In the genomic region with DNA sequence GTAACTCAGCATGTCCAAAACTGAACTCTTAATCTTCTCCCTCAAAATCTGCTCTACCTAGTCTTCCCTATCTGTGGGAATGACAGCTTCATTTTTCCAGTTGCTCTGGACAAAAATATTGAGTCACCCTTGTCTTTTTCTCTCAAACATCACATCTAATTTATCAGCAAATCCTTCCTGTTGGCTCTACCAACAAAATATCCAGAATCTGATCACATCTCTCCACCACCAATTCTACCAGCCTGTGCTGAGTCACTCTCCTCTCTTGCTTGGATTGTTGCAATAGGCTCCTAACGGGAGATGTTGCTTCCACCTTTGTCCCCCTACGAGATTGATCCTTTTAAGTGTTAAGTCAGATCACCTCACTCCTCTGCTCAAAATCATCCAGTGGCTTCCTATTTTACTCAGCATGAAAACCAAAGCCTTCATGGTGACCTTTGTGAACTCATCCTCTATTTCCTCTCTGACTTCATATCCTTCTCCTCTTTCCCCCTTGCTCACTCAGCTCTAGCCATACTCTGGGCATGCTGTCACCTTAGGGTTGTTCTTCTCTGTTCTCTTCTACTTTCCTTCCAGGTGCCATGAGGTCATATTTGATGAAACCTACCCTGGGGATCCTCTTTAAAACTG, we compare ENCODE assay signal across 12 cellular contexts. TPM values are rescaled to one million over a fixed set of nuclear protein-coding genes. Genes with fewer than 3 reads are reported as not detected.
A peak's percentile ranks its signal among the peaks of the same experiment; 100 is the strongest.
DNase-seq lines count a peak whose midpoint lies in the region; ATAC-seq and TF ChIP-seq lines count a peak whose summit lies in the region.
"Had no signal": no experiment of that assay in that cellular context is flagged by ENCODE, and none has a peak within 500 bp of the region (broad histone marks: within the 10 kb centered on the region; RNA-seq: fewer than 3 reads in every experiment).

No MANE protein-coding gene starts in this region.

- peak; percentile 92 to 94 for ATAC-seq in activated naive CD4-positive, alpha-beta T cell treated with anti-CD3 and anti-CD28 coated beads, Interleukin-2, amount 50 U/mL, for 72 hours
- peak; percentile 50 for ATAC-seq in HG03469 (IDR thresholded peaks at IDR 0.05; ENCODE audit: unreplicated experiment)
- peak; percentile 92 for ATAC-seq in activated T-helper 17 cell treated with anti-CD3 and anti-CD28 coated beads, Interleukin-2, amount 50 U/mL, for 72 hours (replicated peaks)

- H3K4me3 ChIP-seq in smooth muscle cell: no peak overlapping the region
- no peak overlapping the region for H3K4me3 ChIP-seq in dorsolateral prefrontal cortex
- H3K4me3 ChIP-seq: HAP-1 had no signal

- H4K20me1 ChIP-seq in smooth muscle cell (ENCODE audit: low read depth): no peaks in the 10 kb centered on the region

- intact Hi-C loops in dorsolateral prefrontal cortex (cut with DNase I): loop anchor here in 1 of 2 donors (5.0 kb wide), 1 partner anchor 42 kb away; no protein-coding TSS in a partner anchor

- H3K9ac ChIP-seq in smooth muscle cell (ENCODE audit: low read depth): no peak overlapping the region

- no peaks in the 10 kb centered on the region for H3F3A ChIP-seq in smooth muscle cell (ENCODE audit: low read depth)

- peaks cover 5% of the 10 kb centered on the region for H3K4me1 ChIP-seq in smooth muscle cell (ENCODE audit: low read depth)

- peaks cover 9% of the 10 kb centered on the region for H3K4me1 Mint-ChIP-seq in activated T-helper 17 cell treated with anti-CD3 and anti-CD28 coated beads, Interleukin-2, amount 50 U/mL, for 72 hours

- TF ChIP-seq CTCF in smooth muscle cell (IDR thresholded peaks at IDR 0.05; ENCODE audit: borderline replicate concordance, insufficient read depth, poor library complexity, severe bottlenecking) (no peak), dorsolateral prefrontal cortex (IDR thresholded peaks at IDR 0.05 in 54 of 56, conservative IDR thresholded peaks at IDR 0.05 in 2 of 56; ENCODE audit: low read depth in 1 of 56, partially characterized antibody in 56 of 56) (no peak)

- 45% methylated on average over 2 of the region's 2 CpGs for WGBS in smooth muscle cell (ENCODE audit: low lambda C conversion rate)

- peak overlapping the region; percentile 3 to 7 for H3K27ac Mint-ChIP-seq in activated naive CD4-positive, alpha-beta T cell treated with anti-CD3 and anti-CD28 coated beads, Interleukin-2, amount 50 U/mL, for 72 hours
- no peak overlapping the region for H3K27ac Mint-ChIP-seq in activated T-helper 17 cell treated with anti-CD3 and anti-CD28 coated beads, Interleukin-2, amount 50 U/mL, for 72 hours

- no peaks in the 10 kb centered on the region for H3K36me3 ChIP-seq in smooth muscle cell (ENCODE audit: low read depth)
- H3K36me3 ChIP-seq: HAP-1 had no signal

- H3K4me2 ChIP-seq in smooth muscle cell: no peak overlapping the region

- H3K36me3 Mint-ChIP-seq in activated naive CD4-positive, alpha-beta T cell treated with anti-CD3 and anti-CD28 coated beads, Interleukin-2, amount 50 U/mL, for 72 hours: no peaks in the 10 kb centered on the region
- H3K36me3 Mint-ChIP-seq in activated T-helper 17 cell treated with anti-CD3 and anti-CD28 coated beads, Interleukin-2, amount 50 U/mL, for 72 hours (ENCODE audit: low read depth): no peaks in the 10 kb centered on the region

- no peaks in the 10 kb centered on the region for H3K9me3 Mint-ChIP-seq in activated naive CD4-positive, alpha-beta T cell treated with anti-CD3 and anti-CD28 coated beads, Interleukin-2, amount 50 U/mL, for 72 hours
- H3K9me3 Mint-ChIP-seq in activated T-helper 17 cell treated with anti-CD3 and anti-CD28 coated beads, Interleukin-2, amount 50 U/mL, for 72 hours: no peaks in the 10 kb centered on the region

- no peaks in the 10 kb centered on the region for H3K79me2 ChIP-seq in smooth muscle cell (ENCODE audit: low read depth)

- peak in 1 of 2 donors; percentile 17 for DNase-seq in activated naive CD4-positive, alpha-beta T cell treated with anti-CD3 and anti-CD28 coated beads, Interleukin-2, amount 50 U/mL, for 72 hours (ENCODE audit: low spot score in 2 of 2)
- DNase-seq in activated naive CD4-positive, alpha-beta T cell (lab: John Stamatoyannopoulos, UW): no peak
- DNase-seq in smooth muscle cell (lab: John Stamatoyannopoulos, UW; ENCODE audit: unreplicated experiment) (no peak), KBM-7 (no peak), NCI-H748 (lab: John Stamatoyannopoulos, UW; ENCODE audit: unreplicated experiment) (no peak), dorsolateral prefrontal cortex (no peak)
- DNase-seq: activated effector memory CD4-positive, alpha-beta T cell treated with Interleukin-2 at 50 U/mL for 16 hours; effector CD8-positive, alpha-beta T cell; NCI-H524 treated with DMSO at 0.1 percent for 48 hours had no signal

- in situ Hi-C loops in KBM-7 (cut with MboI; ENCODE audit: low pct_unique_long_range_greater_than_20kb, low sequenced_read_pairs): no loop called here

- peaks cover 45% of the 10 kb centered on the region for H3K27me3 Mint-ChIP-seq in activated T-helper 17 cell treated with anti-CD3 and anti-CD28 coated beads, Interleukin-2, amount 50 U/mL, for 72 hours

- H3K4me3 Mint-ChIP-seq in activated T-helper 17 cell treated with anti-CD3 and anti-CD28 coated beads, Interleukin-2, amount 50 U/mL, for 72 hours: no peak overlapping the region

- H3K27ac ChIP-seq in smooth muscle cell (ENCODE audit: low read depth) (no peak overlapping the region), dorsolateral prefrontal cortex (no peak overlapping the region)

- no peaks in the 10 kb centered on the region for H3K9me3 ChIP-seq in smooth muscle cell (replicated peaks; ENCODE audit: low read depth)
- H3K9me3 ChIP-seq: HAP-1 had no signal

- H3K27me3 ChIP-seq in smooth muscle cell (ENCODE audit: low read depth) (peaks cover 6% of the 10 kb centered on the region), dorsolateral prefrontal cortex (peaks cover 0 to 25% (median 9%) of the 10 kb centered on the region in 45 donors)

- H2AFZ ChIP-seq in smooth muscle cell (ENCODE audit: low read depth): peak overlapping the region; percentile 62

RNA-seq across cellular contexts. Expression of a gene that starts 21.5 kb away (rescaled TPM):
- total RNA-seq in activated naive CD4-positive, alpha-beta T cell treated with anti-CD3 and anti-CD28 coated beads, Interleukin-2, amount 50 U/mL, for 72 hours: 10 to 100 TPM; 15.4 to 45.7 TPM
- 10 to 100 TPM; 35.2 to 50.9 TPM for total RNA-seq in activated T-helper 17 cell treated with anti-CD3 and anti-CD28 coated beads, Interleukin-2, amount 50 U/mL, for 72 hours
- 39.7 and 43.3 TPM in 2 replicates for total RNA-seq in smooth muscle cell
- polyA plus RNA-seq in smooth muscle cell: 31.1 and 35.4 TPM in 2 replicates
- 10 to 100 TPM; 12.9 to 82.4 (median 55.5) TPM for total RNA-seq in dorsolateral prefrontal cortex
